ENCODE assay signal across 8 cellular contexts in the genomic region with DNA sequence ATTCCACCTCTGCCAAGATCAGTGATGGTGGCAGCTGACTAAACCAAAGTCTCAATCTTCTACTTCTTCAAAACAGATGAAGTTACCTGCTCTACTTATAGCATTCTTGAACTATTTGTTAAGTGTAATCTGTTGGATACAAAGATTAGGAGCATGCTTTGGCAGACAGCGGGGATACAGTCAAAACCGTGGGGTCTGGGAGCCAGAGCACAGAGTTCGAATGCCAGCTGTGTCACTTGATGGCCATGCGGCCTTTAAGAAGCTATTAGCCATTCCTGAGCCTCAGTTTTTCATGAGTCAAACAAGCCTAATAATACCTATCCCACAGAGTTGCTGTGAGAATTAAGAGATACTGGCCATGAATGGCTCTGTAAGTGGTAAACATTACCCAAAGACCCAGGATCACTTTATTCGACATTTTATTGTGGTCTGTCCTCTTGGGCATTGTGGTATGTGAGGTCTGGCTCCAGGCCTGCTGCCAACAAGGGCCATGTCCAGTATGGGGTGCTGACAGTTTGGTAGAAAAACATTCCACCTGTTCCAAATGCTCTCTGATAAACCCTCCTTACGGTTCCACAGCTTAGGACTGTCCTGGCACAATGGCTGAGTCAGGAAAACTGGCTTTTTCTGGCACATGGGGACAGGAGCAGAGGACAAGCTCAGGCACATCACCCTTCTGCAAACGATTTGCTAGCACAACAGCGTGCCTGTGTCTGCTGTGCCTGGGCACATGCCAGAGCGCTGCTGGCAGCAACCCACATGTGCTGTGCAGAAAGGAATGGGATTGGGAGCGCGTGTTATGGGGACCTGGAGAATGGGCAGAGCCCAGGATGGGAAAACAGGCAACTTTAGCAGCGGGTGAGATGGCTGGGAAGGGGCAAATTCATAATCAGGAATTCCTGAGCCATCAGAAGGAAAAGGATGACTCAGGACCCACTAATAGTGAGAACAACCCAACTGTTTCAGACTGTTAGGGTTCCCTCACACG. TPM values are rescaled to one million over a fixed set of nuclear protein-coding genes. Genes with fewer than 3 reads are reported as not detected.
DNase-seq lines count a peak whose midpoint lies in the region; ATAC-seq lines count a peak whose summit lies in the region.

No MANE protein-coding gene starts in this region.

- peaks cover 91% of the 10 kb centered on the region for H3K4me1 ChIP-seq in skeletal muscle satellite cell (ENCODE audit: control insufficient read depth, insufficient read depth, low read length)

- no peaks in the 10 kb centered on the region for H3K27me3 Mint-ChIP-seq in T-helper 17 cell

- H3K9ac ChIP-seq in skeletal muscle satellite cell (ENCODE audit: low read depth, low read length) = peak overlapping the region; percentile 80

- H3K4me1 Mint-ChIP-seq in T-helper 17 cell = peaks cover 14% of the 10 kb centered on the region

- H3K4me2 ChIP-seq in skeletal muscle satellite cell (ENCODE audit: low read length) = peak overlapping the region; percentile 27

- peaks cover 2% of the 10 kb centered on the region for H3K36me3 Mint-ChIP-seq in T-helper 17 cell (ENCODE audit: low read depth)

- H3K4me3 ChIP-seq in skeletal muscle satellite cell (ENCODE audit: low read length) = peak overlapping the region; percentile 2

- no peaks in the 10 kb centered on the region for H3K27me3 ChIP-seq in skeletal muscle satellite cell (ENCODE audit: control insufficient read depth, insufficient read depth, low read length)

- H3K9me3 ChIP-seq in T-helper 17 cell (ENCODE audit: control insufficient read depth, low read length, poor library complexity, severe bottlenecking) = no peaks in the 10 kb centered on the region
- no peaks in the 10 kb centered on the region for H3K9me3 ChIP-seq in skeletal muscle satellite cell (replicated peaks; ENCODE audit: low read length)

- H3K4me3 Mint-ChIP-seq in T-helper 17 cell = no peak overlapping the region

- ATAC-seq in T-helper 17 cell = no peak
- ATAC-seq in HG02981 (IDR thresholded peaks at IDR 0.05; ENCODE audit: unreplicated experiment) = no peak
- ATAC-seq in HG02798 (IDR thresholded peaks at IDR 0.05; ENCODE audit: poor library complexity, unreplicated experiment) = no peak
- no peak for ATAC-seq in HG02763 (IDR thresholded peaks at IDR 0.05; ENCODE audit: unreplicated experiment)

- no peaks in the 10 kb centered on the region for H3K36me3 ChIP-seq in skeletal muscle satellite cell (ENCODE audit: insufficient read depth, low read length)

- DNase-seq in H4 (ENCODE audit: low spot score) = peak; percentile 93
- no peak for DNase-seq in T-helper 17 cell
- DNase-seq in globus pallidus (ENCODE audit: low spot score) = peak; percentile 69
- no peak for DNase-seq in SHP77 (lab: John Stamatoyannopoulos, UW)

- H3K27ac Mint-ChIP-seq in T-helper 17 cell = peak overlapping the region; percentile 49

RNA-seq across cellular contexts. Expression of a gene that starts 15.7 kb away (rescaled TPM):
- not detected in 2 replicates for total RNA-seq in H4 (2014; rRNA removed; shearing (Covaris generic))
- not detected for total RNA-seq in T-helper 17 cell
- total RNA-seq in skeletal muscle satellite cell (2012; rRNA removed) = not detected in 2 replicates

RNA-seq across cellular contexts. Expression of a gene that starts 23.4 kb away (rescaled TPM):
- 228 and 244 TPM in 2 replicates for total RNA-seq in H4 (2014; rRNA removed; shearing (Covaris generic))
- 10 to 100 TPM; 39.4 to 43.6 TPM for total RNA-seq in T-helper 17 cell
- 206 and 237 TPM in 2 replicates for total RNA-seq in skeletal muscle satellite cell (2012; rRNA removed)

RNA-seq across cellular contexts. Expression of a gene that starts 30.0 kb away (rescaled TPM):
- 4.0 and 10.4 TPM in 2 replicates for total RNA-seq in H4 (2014; rRNA removed; shearing (Covaris generic))
- total RNA-seq in T-helper 17 cell = 10 to 100 TPM; 60.8 to 64.4 TPM
- 8.4 and 12.0 TPM in 2 replicates for total RNA-seq in skeletal muscle satellite cell (2012; rRNA removed)

Comparison
In these comparisons a context has a peak if more than half of its experiments do, and no peak if none do; other contexts are left out.
1. DNase-seq: peak in H4 (single experiment) and globus pallidus (single experiment); none in T-helper 17 cell (0 of 3) and SHP77 (0 of 2).